Comparison of ENCODE assay signal across 1 cellular context in the genomic region with DNA sequence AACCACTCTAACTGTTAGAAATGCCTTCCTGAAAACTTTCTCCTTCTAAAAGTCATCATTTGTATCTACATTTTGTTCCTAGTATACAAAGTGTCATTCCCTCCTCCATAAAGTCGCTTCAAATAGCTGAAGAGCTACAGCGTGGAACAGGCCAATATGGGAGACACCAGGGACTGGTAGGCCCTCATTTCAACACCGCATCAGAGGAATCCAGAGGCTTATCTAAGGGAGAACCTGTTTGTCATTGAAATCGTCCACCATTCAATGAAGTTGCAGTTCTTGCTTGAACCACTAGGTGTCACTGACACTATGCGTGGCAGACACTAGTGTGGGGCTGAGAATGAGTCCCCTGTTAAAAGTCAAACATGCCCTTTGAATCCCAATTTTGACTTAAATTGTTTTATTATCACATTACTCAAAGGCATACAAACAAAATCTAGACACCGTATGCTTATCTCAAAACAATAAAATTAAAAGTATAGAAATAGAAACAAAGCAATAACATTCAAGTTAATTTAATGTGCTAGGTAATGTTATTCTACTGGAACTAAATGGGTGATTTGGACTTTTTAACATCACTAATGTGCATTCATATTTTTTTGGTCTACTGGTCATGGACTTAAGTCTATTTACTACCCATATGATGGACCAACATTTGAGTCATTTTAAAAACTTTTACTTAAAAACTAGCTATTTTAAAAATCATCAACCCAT.
TF ChIP-seq lines count a peak whose summit lies in the region.

No MANE protein-coding gene starts in this region.

TF ChIP-seq in HEK293, 187 proteins besides CTCF, POLR2A, EP300 and RAD21 (continued from another document):
- TF ChIP-seq, protein P1, sequence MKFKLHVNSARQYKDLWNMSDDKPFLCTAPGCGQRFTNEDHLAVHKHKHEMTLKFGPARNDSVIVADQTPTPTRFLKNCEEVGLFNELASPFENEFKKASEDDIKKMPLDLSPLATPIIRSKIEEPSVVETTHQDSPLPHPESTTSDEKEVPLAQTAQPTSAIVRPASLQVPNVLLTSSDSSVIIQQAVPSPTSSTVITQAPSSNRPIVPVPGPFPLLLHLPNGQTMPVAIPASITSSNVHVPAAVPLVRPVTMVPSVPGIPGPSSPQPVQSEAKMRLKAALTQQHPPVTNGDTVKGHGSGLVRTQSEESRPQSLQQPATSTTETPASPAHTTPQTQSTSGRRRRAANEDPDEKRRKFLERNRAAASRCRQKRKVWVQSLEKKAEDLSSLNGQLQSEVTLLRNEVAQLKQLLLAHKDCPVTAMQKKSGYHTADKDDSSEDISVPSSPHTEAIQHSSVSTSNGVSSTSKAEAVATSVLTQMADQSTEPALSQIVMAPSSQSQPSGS (tag by site-specific recombination; IDR thresholded peaks at IDR 0.05; ENCODE audit: low read depth), result no peak
- TF ChIP-seq OVOL3 (tag by site-specific recombination; IDR thresholded peaks at IDR 0.05), result no peak
- TF ChIP-seq, protein P2, sequence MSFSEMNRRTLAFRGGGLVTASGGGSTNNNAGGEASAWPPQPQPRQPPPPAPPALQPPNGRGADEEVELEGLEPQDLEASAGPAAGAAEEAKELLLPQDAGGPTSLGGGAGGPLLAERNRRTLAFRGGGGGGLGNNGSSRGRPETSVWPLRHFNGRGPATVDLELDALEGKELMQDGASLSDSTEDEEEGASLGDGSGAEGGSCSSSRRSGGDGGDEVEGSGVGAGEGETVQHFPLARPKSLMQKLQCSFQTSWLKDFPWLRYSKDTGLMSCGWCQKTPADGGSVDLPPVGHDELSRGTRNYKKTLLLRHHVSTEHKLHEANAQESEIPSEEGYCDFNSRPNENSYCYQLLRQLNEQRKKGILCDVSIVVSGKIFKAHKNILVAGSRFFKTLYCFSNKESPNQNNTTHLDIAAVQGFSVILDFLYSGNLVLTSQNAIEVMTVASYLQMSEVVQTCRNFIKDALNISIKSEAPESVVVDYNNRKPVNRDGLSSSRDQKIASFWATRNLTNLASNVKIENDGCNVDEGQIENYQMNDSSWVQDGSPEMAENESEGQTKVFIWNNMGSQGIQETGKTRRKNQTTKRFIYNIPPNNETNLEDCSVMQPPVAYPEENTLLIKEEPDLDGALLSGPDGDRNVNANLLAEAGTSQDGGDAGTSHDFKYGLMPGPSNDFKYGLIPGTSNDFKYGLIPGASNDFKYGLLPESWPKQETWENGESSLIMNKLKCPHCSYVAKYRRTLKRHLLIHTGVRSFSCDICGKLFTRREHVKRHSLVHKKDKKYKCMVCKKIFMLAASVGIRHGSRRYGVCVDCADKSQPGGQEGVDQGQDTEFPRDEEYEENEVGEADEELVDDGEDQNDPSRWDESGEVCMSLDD (tag by site-specific recombination; IDR thresholded peaks at IDR 0.05), result no peak
- no peak for TF ChIP-seq ZNF561 (tag by site-specific recombination; IDR thresholded peaks at IDR 0.05; ENCODE audit: borderline replicate concordance)
- no peak for TF ChIP-seq ZNF514 (tag by site-specific recombination; IDR thresholded peaks at IDR 0.05)
- TF ChIP-seq TRIM28 (IDR thresholded peaks at IDR 0.05; ENCODE audit: borderline replicate concordance, low read length), result no peak
- no peak for TF ChIP-seq ZNF114 (tag by site-specific recombination; IDR thresholded peaks at IDR 0.05)
- TF ChIP-seq KLF9 (tag by site-specific recombination; IDR thresholded peaks at IDR 0.05; ENCODE audit: low read depth), result no peak
